20 cellular contexts compared by ENCODE assay signal in genomic region chr9:15389173-15389572, GRCh38. TPM values are rescaled to one million over a fixed set of nuclear protein-coding genes. Genes with fewer than 3 reads are reported as not detected.
A peak's percentile ranks its signal among the peaks of the same experiment; 100 is the strongest.
DNase-seq lines count a peak whose midpoint lies in the region; ATAC-seq and TF ChIP-seq lines count a peak whose summit lies in the region.
"Had no signal": no experiment of that assay in that cellular context is flagged by ENCODE, and none has a peak within 500 bp of the region (broad histone marks: within the 10 kb centered on the region; RNA-seq: fewer than 3 reads in every experiment).

No MANE protein-coding gene starts in this region.

- H3K9me3 ChIP-seq in IMR-90 (ENCODE audit: control insufficient read depth, insufficient read depth, low read length) = no peaks in the 10 kb centered on the region
- no peaks in the 10 kb centered on the region for H3K9me3 ChIP-seq in mesenchymal stem cell (ENCODE audit: control insufficient read depth, low read length)
- H3K9me3 ChIP-seq in upper lobe of left lung = no peaks in the 10 kb centered on the region
- H3K9me3 ChIP-seq in sigmoid colon = no peaks in the 10 kb centered on the region
- H3K9me3 ChIP-seq: Peyer's patch had no signal

- no peak overlapping the region for H2BK20ac ChIP-seq in IMR-90 (ENCODE audit: low read depth, low read length)

- no peak for TF ChIP-seq RAD21 in IMR-90 (IDR thresholded peaks at IDR 0.05; ENCODE audit: low read length)

- H3K4me2 ChIP-seq in IMR-90 (ENCODE audit: low read depth, low read length) (no peak overlapping the region), mesenchymal stem cell (ENCODE audit: low read length, poor library complexity, severe bottlenecking) (no peak overlapping the region)

- H3K27me3 ChIP-seq in IMR-90 (ENCODE audit: control insufficient read depth, insufficient read depth, low read length) = no peaks in the 10 kb centered on the region
- H3K27me3 ChIP-seq in mesenchymal stem cell (ENCODE audit: control insufficient read depth in 1 of 2, insufficient read depth in 1 of 2, low read length in 2 of 2) = no peaks in the 10 kb centered on the region
- H3K27me3 ChIP-seq in upper lobe of left lung = no peaks in the 10 kb centered on the region
- no peaks in the 10 kb centered on the region for H3K27me3 ChIP-seq in sigmoid colon
- H3K27me3 ChIP-seq: Peyer's patch had no signal

- H2AK5ac ChIP-seq in IMR-90 (ENCODE audit: low read depth, low read length) (no peak overlapping the region), mesenchymal stem cell (ENCODE audit: low read length, severe bottlenecking) (no peak overlapping the region)

- H4K8ac ChIP-seq in IMR-90 (ENCODE audit: low read depth in 2 of 2, low read length in 2 of 2) = no peak overlapping the region
- no peak overlapping the region for H4K8ac ChIP-seq in mesenchymal stem cell (ENCODE audit: low read length)

- H3K18ac ChIP-seq in IMR-90 (ENCODE audit: low read depth, low read length) = no peak overlapping the region
- H3K18ac ChIP-seq in mesenchymal stem cell (ENCODE audit: low read depth in 1 of 2, low read length in 2 of 2) = no peak overlapping the region

- no peak overlapping the region for H3K9ac ChIP-seq in IMR-90 (ENCODE audit: low read depth, low read length)
- no peak overlapping the region for H3K9ac ChIP-seq in mesenchymal stem cell (ENCODE audit: low read length)

- H2BK12ac ChIP-seq in mesenchymal stem cell (ENCODE audit: low read length in 2 of 2) = no peak overlapping the region

- H2BK15ac ChIP-seq in IMR-90 (ENCODE audit: low read depth, low read length) (no peak overlapping the region), mesenchymal stem cell (ENCODE audit: low read depth, poor library complexity, severe bottlenecking) (no peak overlapping the region)

- H3K4me1 ChIP-seq in IMR-90 (ENCODE audit: control insufficient read depth, insufficient read depth, low read length) (no peaks in the 10 kb centered on the region), mesenchymal stem cell (ENCODE audit: control insufficient read depth, insufficient read depth, low read depth, low read length) (peaks cover 3% of the 10 kb centered on the region), upper lobe of left lung (no peaks in the 10 kb centered on the region), sigmoid colon (no peaks in the 10 kb centered on the region)

- intact Hi-C loops in IMR-90 (cut with micrococcal nuclease) (no loop called here), sigmoid colon (cut with DNase I) (no loop called here)

- ATAC-seq in IMR-90 (ENCODE audit: low read depth) (peak; percentile 92), upper lobe of left lung (ENCODE audit: low FRiP score in 2 of 2) (no peak), HG03045 (IDR thresholded peaks at IDR 0.05; ENCODE audit: unreplicated experiment) (no peak)
- ATAC-seq: Right ventricle myocardium inferior had no signal

- no peak overlapping the region for H3K56ac ChIP-seq in IMR-90 (ENCODE audit: extremely low read depth, insufficient read depth, low read length)

- no peak overlapping the region for H3K14ac ChIP-seq in IMR-90 (replicated peaks; ENCODE audit: low read depth, low read length)
- H3K14ac ChIP-seq in mesenchymal stem cell (ENCODE audit: low read length in 2 of 2) = no peak overlapping the region

- H3K36me3 ChIP-seq in IMR-90 (ENCODE audit: control insufficient read depth, insufficient read depth, low read length) (no peaks in the 10 kb centered on the region), mesenchymal stem cell (ENCODE audit: control insufficient read depth in 1 of 2, insufficient read depth in 2 of 2, low read depth in 1 of 2, low read length in 2 of 2) (no peaks in the 10 kb centered on the region), upper lobe of left lung (no peaks in the 10 kb centered on the region), sigmoid colon (no peaks in the 10 kb centered on the region)
- H3K36me3 ChIP-seq: Peyer's patch had no signal

- no peak overlapping the region for H2BK5ac ChIP-seq in IMR-90 (ENCODE audit: low read depth, low read length, poor library complexity, severe bottlenecking)
- H2BK5ac ChIP-seq in mesenchymal stem cell (ENCODE audit: low read depth, low read length, poor library complexity, severe bottlenecking) = no peak overlapping the region

- POLR2A ChIA-PET in IMR-90 (lab: Charles Lee; ENCODE audit: unreplicated experiment) = no interaction called here

- H3K79me1 ChIP-seq in IMR-90 (ENCODE audit: low read depth in 1 of 2, low read length in 2 of 2) (no peaks in the 10 kb centered on the region), mesenchymal stem cell (replicated peaks; ENCODE audit: low read length, poor library complexity, severe bottlenecking) (no peaks in the 10 kb centered on the region)

- no peak for TF ChIP-seq EP300 in upper lobe of left lung (IDR thresholded peaks at IDR 0.05)
- TF ChIP-seq EP300 in sigmoid colon (IDR thresholded peaks at IDR 0.05) = no peak

- H2AK9ac ChIP-seq in IMR-90 (replicated peaks; ENCODE audit: low read depth, low read length, poor library complexity) = no peak overlapping the region

- H2BK120ac ChIP-seq in IMR-90 (ENCODE audit: low read depth, low read length) = no peak overlapping the region
- no peak overlapping the region for H2BK120ac ChIP-seq in mesenchymal stem cell (ENCODE audit: low read depth, low read length)

- no peak overlapping the region for H4K91ac ChIP-seq in IMR-90 (ENCODE audit: insufficient read depth, low read depth, low read length)
- H4K91ac ChIP-seq in mesenchymal stem cell (ENCODE audit: low read length) = no peak overlapping the region

- TF ChIP-seq CTCF in IMR-90 (conservative IDR thresholded peaks at IDR 0.05; ENCODE audit: low read depth, low read length) = no peak
- no peak for TF ChIP-seq CTCF in epithelial cell of esophagus (IDR thresholded peaks at IDR 0.05; ENCODE audit: insufficient read depth, low read depth, low read length, missing control alignments)
- TF ChIP-seq CTCF in upper lobe of left lung (IDR thresholded peaks at IDR 0.05) = no peak
- TF ChIP-seq CTCF in sigmoid colon (IDR thresholded peaks at IDR 0.05) = no peak

- BruUV-seq in IMR-90 (replicated peaks; lab: Mats Ljungman, UMichigan) = no TSS peak

- CTCF ChIA-PET in IMR-90 (lab: Yijun Ruan, JAX) = interaction anchor here (1.2 kb wide), 1 partner anchor 16 kb away, joined by 3 read pairs; no protein-coding TSS in a partner anchor

- no peak overlapping the region for H4K5ac ChIP-seq in IMR-90 (ENCODE audit: low read depth, low read length)

- dilution Hi-C loops in IMR-90 (cut with HindIII; ENCODE audit: low sequenced_read_pairs, unreplicated experiment) = no loop called here

- no peak overlapping the region for H3K23ac ChIP-seq in IMR-90 (ENCODE audit: low read depth, low read length)
- H3K23ac ChIP-seq in mesenchymal stem cell (ENCODE audit: low read length in 2 of 2) = no peak overlapping the region

- H3K27ac ChIP-seq in IMR-90 (ENCODE audit: insufficient read depth, low read length) (no peak overlapping the region), mesenchymal stem cell (ENCODE audit: low read length, poor library complexity, severe bottlenecking) (peak overlapping the region; percentile 25), upper lobe of left lung (no peak overlapping the region), sigmoid colon (no peak overlapping the region)
- H3K27ac ChIP-seq: 22Rv1 had no signal

- no peaks in the 10 kb centered on the region for H3K9me1 ChIP-seq in IMR-90 (ENCODE audit: insufficient read depth, low read length)

- H3K4me3 ChIP-seq in IMR-90 (ENCODE audit: insufficient read depth, low read depth, low read length) (no peak overlapping the region), epithelial cell of esophagus (ENCODE audit: low read length) (no peak overlapping the region), mesenchymal stem cell (ENCODE audit: insufficient read depth in 1 of 2, low read depth in 1 of 2, low read length in 2 of 2) (no peak overlapping the region), upper lobe of left lung (no peak overlapping the region), sigmoid colon (no peak overlapping the region)
- H3K4me3 ChIP-seq: Peyer's patch had no signal

- DNase-seq in AG08396 (ENCODE audit: low spot score) (peak; percentile 18), IMR-90 (peak; percentile 28), epithelial cell of esophagus (ENCODE audit: low read depth) (peak; percentile 26), mesenchymal stem cell (no peak), upper lobe of left lung (no peak), sigmoid colon (no peak), NAMALWA (ENCODE audit: low spot score) (no peak)
- DNase-seq: DMS53, GOT3, HCEC 1CT, NCI-H1417, NCI-H1694 treated with DMSO at 0.1 percent for 48 hours, NCI-H2081 treated with DMSO at 0.1 percent for 48 hours, NCI-H2171 treated with DMSO at 0.1 percent for 48 hours, NCI-H524 treated with DMSO at 0.1 percent for 48 hours, NCI-H82, Peyer's patch had no signal

- in situ Hi-C loops in IMR-90 (cut with MboI; ENCODE audit: low sequenced_read_pairs) = no loop called here

- H2AFZ ChIP-seq in IMR-90 (replicated peaks; ENCODE audit: low read length, poor library complexity) (no peak overlapping the region), mesenchymal stem cell (ENCODE audit: low read depth, low read length) (no peak overlapping the region)

- TF ChIP-seq POLR2A in IMR-90 (IDR thresholded peaks at IDR 0.05; ENCODE audit: low read depth, low read length) = no peak
- TF ChIP-seq POLR2A in upper lobe of left lung (IDR thresholded peaks at IDR 0.05) = no peak
- TF ChIP-seq POLR2A in sigmoid colon (IDR thresholded peaks at IDR 0.05) = no peak

- H3K4ac ChIP-seq in IMR-90 (ENCODE audit: low read depth, low read length) (no peak overlapping the region), mesenchymal stem cell (ENCODE audit: low read depth in 1 of 2, low read length in 2 of 2) (no peak overlapping the region)

- no peaks in the 10 kb centered on the region for H4K20me1 ChIP-seq in IMR-90 (ENCODE audit: insufficient read depth, low read length)

TF ChIP-seq in IMR-90, 13 proteins besides CTCF, POLR2A, EP300 and RAD21 (continues in another document):
- no peak for TF ChIP-seq ELK1 (IDR thresholded peaks at IDR 0.05; ENCODE audit: borderline replicate concordance, low read depth, low read length)
- TF ChIP-seq FOS (IDR thresholded peaks at IDR 0.05; ENCODE audit: low read depth, low read length) = no peak

RNA-seq across cellular contexts. Expression of gene SNAPC3, which starts 33.5 kb away (rescaled TPM):
- total RNA-seq in IMR-90 (2012; rRNA removed) (31.0 and 40.0 TPM in 2 replicates), upper lobe of left lung (10 to 100 TPM; 20.0 to 59.8 (median 24.3) TPM), sigmoid colon (10 to 100 TPM; 28.4 to 41.5 (median 32.5) TPM)
- polyA plus RNA-seq in IMR-90 (2012; rRNA removed) (19.3 and 22.0 TPM in 2 replicates), sigmoid colon (10 to 100 TPM; 16.2 to 21.7 (median 21.2) TPM)
- 21.0 and 52.9 TPM in 2 replicates for polyA plus RNA-seq in IMR-90 (2012; cell fraction: cytosol; rRNA removed)
- polyA plus RNA-seq in IMR-90 (2012; cell fraction: nucleus; rRNA removed; ENCODE audit: low replicate concordance) = 23.5 and 27.5 TPM in 2 replicates
- 32.6 TPM for polyA plus RNA-seq in mesenchymal stem cell (2013, experiment 1 of 2)
- polyA plus RNA-seq in mesenchymal stem cell (2013, experiment 2 of 2) = 32.9 TPM

Comparison
In these comparisons a context has a peak if more than half of its experiments do, and no peak if none do; other contexts are left out.
1. DNase-seq: peak in AG08396 (single experiment), IMR-90 (single experiment) and epithelial cell of esophagus (single experiment); none in mesenchymal stem cell (single experiment), upper lobe of left lung (0 of 2), sigmoid colon (single experiment) and NAMALWA (single experiment).